In genomic region chr2:213246665-213247281, GRCh38 we compare ENCODE assay signal across 8 cellular contexts. TPM values are rescaled to one million over a fixed set of nuclear protein-coding genes. Genes with fewer than 3 reads are reported as not detected.
A peak's percentile ranks its signal among the peaks of the same experiment; 100 is the strongest.
DNase-seq lines count a peak whose midpoint lies in the region; ATAC-seq and TF ChIP-seq lines count a peak whose summit lies in the region.

No MANE protein-coding gene starts in this region.

- no peak overlapping the region for H3K27ac Mint-ChIP-seq in CD8-positive, alpha-beta memory T cell

- peak; percentile 31 to 57 (median 38) for DNase-seq in CD8-positive, alpha-beta memory T cell
- DNase-seq in NCI-H1694 treated with DMSO at 0.1 percent for 48 hours (lab: John Stamatoyannopoulos, UW) (peak; percentile 52), osteoblast (ENCODE audit: insufficient read length, low spot score, missing footprints) (no peak), foreskin melanocyte (no peak)
- DNase-seq in activated CD4-positive, CD25-positive, alpha-beta regulatory T cell treated with anti-CD3 and anti-CD28 coated beads, Interleukin-2, amount 50 U/mL, for 72 hours, result peak; percentile 57
- DNase-seq in effector memory CD4-positive, alpha-beta T cell, result peak in 2 of 3 donors; percentile 3 to 36

- H3K27me3 Mint-ChIP-seq in CD8-positive, alpha-beta memory T cell, result peaks cover under 1 to 8% of the 10 kb centered on the region in 2 donors

- peaks cover 0 to 17% (median 8%) of the 10 kb centered on the region in 3 donors for H3K4me1 Mint-ChIP-seq in CD8-positive, alpha-beta memory T cell

- H4K20me1 ChIP-seq in osteoblast (ENCODE audit: insufficient read depth, low read length), result no peaks in the 10 kb centered on the region

- no peaks in the 10 kb centered on the region for H3K27me3 ChIP-seq in CD8-positive, alpha-beta memory T cell (ENCODE audit: insufficient read depth, low read length, poor library complexity, severe bottlenecking)
- no peaks in the 10 kb centered on the region for H3K27me3 ChIP-seq in effector memory CD4-positive, alpha-beta T cell (replicated peaks; ENCODE audit: control insufficient read depth, insufficient read depth, low read length, poor library complexity, severe bottlenecking)
- no peaks in the 10 kb centered on the region for H3K27me3 ChIP-seq in osteoblast (ENCODE audit: insufficient read depth, low read length)

- H3K79me2 ChIP-seq in osteoblast (ENCODE audit: insufficient read depth, low read length), result no peaks in the 10 kb centered on the region

- H3K9me3 ChIP-seq in CD8-positive, alpha-beta memory T cell (ENCODE audit: low read length), result no peaks in the 10 kb centered on the region
- no peaks in the 10 kb centered on the region for H3K9me3 ChIP-seq in effector memory CD4-positive, alpha-beta T cell (ENCODE audit: control insufficient read depth, low read length)
- H3K9me3 ChIP-seq in osteoblast (ENCODE audit: low read depth, low read length), result no peaks in the 10 kb centered on the region

- no peak overlapping the region for H3K4me2 ChIP-seq in osteoblast (ENCODE audit: insufficient read depth, low read length)

- CTCF ChIA-PET in CD8-positive, alpha-beta memory T cell (lab: Charles Lee), result interaction anchor here (1.2 kb wide), 1 partner anchor 25 kb away, joined by 4 read pairs; no protein-coding TSS in a partner anchor

- no peaks in the 10 kb centered on the region for H3K4me1 ChIP-seq in CD8-positive, alpha-beta memory T cell (ENCODE audit: insufficient read depth, low read length)
- H3K4me1 ChIP-seq in effector memory CD4-positive, alpha-beta T cell (ENCODE audit: control insufficient read depth, insufficient read depth, low read length, poor library complexity, severe bottlenecking), result no peaks in the 10 kb centered on the region
- H3K4me1 ChIP-seq in osteoblast (ENCODE audit: insufficient read depth, low read length), result no peaks in the 10 kb centered on the region

- no peaks in the 10 kb centered on the region for H3K36me3 Mint-ChIP-seq in CD8-positive, alpha-beta memory T cell

- no peak overlapping the region for H3K4me3 ChIP-seq in CD8-positive, alpha-beta memory T cell (ENCODE audit: low read length)
- H3K4me3 ChIP-seq in effector memory CD4-positive, alpha-beta T cell (ENCODE audit: insufficient read depth, low read depth, low read length, poor library complexity, severe bottlenecking), result no peak overlapping the region
- H3K4me3 ChIP-seq in osteoblast (ENCODE audit: insufficient read depth, low read length), result no peak overlapping the region

- TF ChIP-seq CTCF in osteoblast (IDR thresholded peaks at IDR 0.05; ENCODE audit: extremely low read depth, low read depth, low read length), result peak; percentile 83

- H3K9me3 Mint-ChIP-seq in CD8-positive, alpha-beta memory T cell, result no peaks in the 10 kb centered on the region

- ATAC-seq in GM19455 (IDR thresholded peaks at IDR 0.05; ENCODE audit: unreplicated experiment) (peak; percentile 52), HG02938 (IDR thresholded peaks at IDR 0.05; ENCODE audit: unreplicated experiment) (no peak)

- H3K4me3 Mint-ChIP-seq in CD8-positive, alpha-beta memory T cell, result no peak overlapping the region

- H3K27ac ChIP-seq in CD8-positive, alpha-beta memory T cell (ENCODE audit: low read depth, low read length), result no peak overlapping the region
- no peak overlapping the region for H3K27ac ChIP-seq in effector memory CD4-positive, alpha-beta T cell (ENCODE audit: insufficient read depth, low read length, poor library complexity, severe bottlenecking)
- no peak overlapping the region for H3K27ac ChIP-seq in osteoblast (ENCODE audit: low read depth, low read length)

- POLR2A ChIA-PET in CD8-positive, alpha-beta memory T cell (lab: Charles Lee), result no interaction called here

- H2AFZ ChIP-seq in osteoblast (ENCODE audit: low read length), result no peak overlapping the region

- H3K36me3 ChIP-seq in CD8-positive, alpha-beta memory T cell (ENCODE audit: insufficient read depth, low read length), result no peaks in the 10 kb centered on the region
- H3K36me3 ChIP-seq in effector memory CD4-positive, alpha-beta T cell (ENCODE audit: control insufficient read depth, insufficient read depth, low read length), result no peaks in the 10 kb centered on the region
- no peaks in the 10 kb centered on the region for H3K36me3 ChIP-seq in osteoblast (ENCODE audit: insufficient read depth, low read length)

RNA-seq across cellular contexts. Expression of gene SPAG16, which starts 37.5 kb away (rescaled TPM):
- 1 to 10 TPM; 7.7 to 8.2 TPM for total RNA-seq in CD8-positive, alpha-beta memory T cell
- 15.3 TPM for polyA plus RNA-seq in CD8-positive, alpha-beta memory T cell
- 46.9 and 47.8 TPM in 2 replicates for total RNA-seq in osteoblast

Comparison
In these comparisons a context has a peak if more than half of its experiments do, and no peak if none do; other contexts are left out.
1. DNase-seq: peak in CD8-positive, alpha-beta memory T cell (5 of 5), NCI-H1694 treated with DMSO at 0.1 percent for 48 hours (single experiment), activated CD4-positive, CD25-positive, alpha-beta regulatory T cell treated with anti-CD3 and anti-CD28 coated beads, Interleukin-2, amount 50 U/mL, for 72 hours (single experiment) and effector memory CD4-positive, alpha-beta T cell (2 of 3); none in osteoblast (single experiment) and foreskin melanocyte (single experiment).